ENCODE assay signal across 22 cellular contexts in genomic region chr10:51397244-51397643, GRCh38.
"Had no signal": no experiment of that assay in that cellular context is flagged by ENCODE, and none has a peak within 500 bp of the region (broad histone marks: within the 10 kb centered on the region; RNA-seq: fewer than 3 reads in every experiment).

No MANE protein-coding gene starts in this region.

- H3K27ac Mint-ChIP-seq: activated CD4-positive, alpha-beta T cell treated with anti-CD3 and anti-CD28 coated beads, Interleukin-2, amount 10 ng/mL, durations not matched to agents 7 days and 5 days; activated CD8-positive, alpha-beta T cell treated with anti-CD3 and anti-CD28 coated beads, Interleukin-2, amount 10 ng/mL, durations not matched to agents 7 days and 5 days; activated naive CD4-positive, alpha-beta T cell treated with anti-CD3 and anti-CD28 coated beads, Interleukin-2, amount 50 U/mL, for 24 hours; activated T-helper 1 cell treated with anti-CD3 and anti-CD28 coated beads, Interleukin-12 subunit alpha, Interleukin-12 subunit beta, Interleukin-2, Interleukin-4 antibody, amounts not matched to agents 30 ng/mL and 10 ng/mL and 1 ng/mL, durations not matched to agents 14 hours and 24 hours and 36 hours; endodermal cell; natural killer cell; progenitor cell of endocrine pancreas; stimulated activated naive CD8-positive, alpha-beta T cell treated with anti-CD3 and anti-CD28 coated beads, Interleukin-15, amount 100 ng/mL, for 72 hours; T-cell; T-helper 2 cell treated with Interferon-gamma antibody and Interleukin-4, amounts not matched to agents 5 μg/mL and 100 μg/mL, for 36 hours had no signal

- H3K4me3 ChIP-seq: coronary artery, heart right ventricle, suprapubic skin, upper lobe of left lung had no signal

- H3K4me1 Mint-ChIP-seq: activated CD4-positive, alpha-beta T cell treated with anti-CD3 and anti-CD28 coated beads, Interleukin-2, amount 10 ng/mL, durations not matched to agents 7 days and 5 days; activated naive CD4-positive, alpha-beta T cell treated with anti-CD3 and anti-CD28 coated beads, Interleukin-2, amount 50 U/mL, for 24 hours; endodermal cell; natural killer cell; stimulated activated naive CD8-positive, alpha-beta T cell treated with anti-CD3 and anti-CD28 coated beads, Interleukin-15, amount 100 ng/mL, for 72 hours; T-cell had no signal

- H3K9me3 ChIP-seq: heart right ventricle, suprapubic skin, upper lobe of left lung had no signal

- H3K27me3 Mint-ChIP-seq: activated CD4-positive, alpha-beta T cell treated with anti-CD3 and anti-CD28 coated beads, Interleukin-2, amount 10 ng/mL, durations not matched to agents 7 days and 5 days; activated naive CD4-positive, alpha-beta T cell treated with anti-CD3 and anti-CD28 coated beads, Interleukin-2, amount 50 U/mL, for 24 hours; progenitor cell of endocrine pancreas; stimulated activated naive CD8-positive, alpha-beta T cell treated with anti-CD3 and anti-CD28 coated beads, Interleukin-15, amount 100 ng/mL, for 72 hours; T-cell had no signal

- H3K9me3 Mint-ChIP-seq: activated CD4-positive, alpha-beta T cell treated with anti-CD3 and anti-CD28 coated beads, Interleukin-2, amount 10 ng/mL, durations not matched to agents 7 days and 5 days; activated naive CD4-positive, alpha-beta T cell treated with anti-CD3 and anti-CD28 coated beads, Interleukin-2, amount 50 U/mL, for 24 hours; activated T-helper 1 cell treated with anti-CD3 and anti-CD28 coated beads, Interleukin-12 subunit alpha, Interleukin-12 subunit beta, Interleukin-2, Interleukin-4 antibody, amounts not matched to agents 30 ng/mL and 10 ng/mL and 1 ng/mL, durations not matched to agents 14 hours and 24 hours and 36 hours; mesothelial cell of epicardium; natural killer cell; stimulated activated naive CD8-positive, alpha-beta T cell treated with anti-CD3 and anti-CD28 coated beads, Interleukin-15, amount 100 ng/mL, for 72 hours; T-cell; T-helper 2 cell treated with Interferon-gamma antibody and Interleukin-4, amounts not matched to agents 5 μg/mL and 100 μg/mL, for 36 hours had no signal

- ATAC-seq: activated CD8-positive, alpha-beta T cell treated with anti-CD3 and anti-CD28 coated beads, Interleukin-2, amount 10 ng/mL, durations not matched to agents 7 days and 5 days; natural killer cell; stimulated activated naive CD8-positive, alpha-beta T cell treated with anti-CD3 and anti-CD28 coated beads, Interleukin-15, amount 100 ng/mL, for 72 hours; T-cell had no signal

- H3K36me3 Mint-ChIP-seq: activated naive CD4-positive, alpha-beta T cell treated with anti-CD3 and anti-CD28 coated beads, Interleukin-2, amount 50 U/mL, for 24 hours; mesothelial cell of epicardium; natural killer cell; T-cell had no signal

- DNase-seq: activated CD4-positive, alpha-beta T cell treated with anti-CD3 and anti-CD28 coated beads, Interleukin-2, amount 10 ng/mL, durations not matched to agents 7 days and 5 days; activated CD4-positive, CD25-positive, alpha-beta regulatory T cell treated with anti-CD3 and anti-CD28 coated beads, Interleukin-2, amount 50 U/mL, for 72 hours; activated CD8-positive, alpha-beta T cell treated with anti-CD3 and anti-CD28 coated beads, Interleukin-2, amount 10 ng/mL, durations not matched to agents 7 days and 5 days; activated gamma-delta T cell; central memory CD4-positive, alpha-beta T cell; endodermal cell; kidney; natural killer cell; stimulated activated CD4-positive, alpha-beta T cell treated with anti-CD3 and anti-CD28 coated beads, Interleukin-12 subunit alpha, Interleukin-12 subunit beta, amount 100 ng/mL, for 4 hours; stimulated activated naive CD8-positive, alpha-beta T cell treated with anti-CD3 and anti-CD28 coated beads, Interleukin-15, amount 100 ng/mL, for 72 hours; T-cell; WERI-Rb-1 had no signal

- H3K27me3 ChIP-seq: heart right ventricle, suprapubic skin, upper lobe of left lung had no signal

- H3K36me3 ChIP-seq: heart right ventricle, suprapubic skin, upper lobe of left lung, WERI-Rb-1 had no signal

- H3K4me3 Mint-ChIP-seq: activated CD4-positive, alpha-beta T cell treated with anti-CD3 and anti-CD28 coated beads, Interleukin-2, amount 10 ng/mL, durations not matched to agents 7 days and 5 days; activated CD8-positive, alpha-beta T cell treated with anti-CD3 and anti-CD28 coated beads, Interleukin-2, amount 10 ng/mL, durations not matched to agents 7 days and 5 days; activated naive CD4-positive, alpha-beta T cell treated with anti-CD3 and anti-CD28 coated beads, Interleukin-2, amount 50 U/mL, for 24 hours; activated T-helper 1 cell treated with anti-CD3 and anti-CD28 coated beads, Interleukin-12 subunit alpha, Interleukin-12 subunit beta, Interleukin-2, Interleukin-4 antibody, amounts not matched to agents 30 ng/mL and 10 ng/mL and 1 ng/mL, durations not matched to agents 14 hours and 24 hours and 36 hours; endodermal cell; mesothelial cell of epicardium; natural killer cell; stimulated activated naive CD8-positive, alpha-beta T cell treated with anti-CD3 and anti-CD28 coated beads, Interleukin-15, amount 100 ng/mL, for 72 hours; T-cell; T-helper 2 cell treated with Interferon-gamma antibody and Interleukin-4, amounts not matched to agents 5 μg/mL and 100 μg/mL, for 36 hours had no signal

- H3K27ac ChIP-seq: epithelial cell of prostate, suprapubic skin, WERI-Rb-1 had no signal
